12 cellular contexts compared by ENCODE assay signal in genomic region chr1:212292250-212292924, GRCh38. TPM values are rescaled to one million over a fixed set of nuclear protein-coding genes. Genes with fewer than 3 reads are reported as not detected.
DNase-seq lines count a peak whose midpoint lies in the region; ATAC-seq and TF ChIP-seq lines count a peak whose summit lies in the region.
"Had no signal": no experiment of that assay in that cellular context is flagged by ENCODE, and none has a peak within 500 bp of the region (broad histone marks: within the 10 kb centered on the region; RNA-seq: fewer than 3 reads in every experiment).

No MANE protein-coding gene starts in this region.

- no peak overlapping the region for H3K4me3 ChIP-seq in CD8-positive, alpha-beta T cell (ENCODE audit: low read depth, low read length)
- no peak overlapping the region for H3K4me3 ChIP-seq in mucosa of descending colon

- no peaks in the 10 kb centered on the region for H3K9me3 ChIP-seq in CD8-positive, alpha-beta T cell (ENCODE audit: low read length)
- H3K9me3 ChIP-seq in mucosa of descending colon = no peaks in the 10 kb centered on the region

- peaks cover 15 to 22% of the 10 kb centered on the region in 2 donors for H3K36me3 Mint-ChIP-seq in CD14-positive monocyte
- peaks cover 11% of the 10 kb centered on the region for H3K36me3 Mint-ChIP-seq in CD8-positive, alpha-beta T cell
- H3K36me3 Mint-ChIP-seq in WTC11 = no peaks in the 10 kb centered on the region

- no peaks in the 10 kb centered on the region for H3K27me3 Mint-ChIP-seq in CD14-positive monocyte (ENCODE audit: low read depth in 3 of 3)
- no peaks in the 10 kb centered on the region for H3K27me3 Mint-ChIP-seq in CD8-positive, alpha-beta T cell (ENCODE audit: low read depth)
- H3K27me3 Mint-ChIP-seq in WTC11 (ENCODE audit: low read depth) = no peaks in the 10 kb centered on the region
- H3K27me3 Mint-ChIP-seq: activated naive CD8-positive, alpha-beta T cell treated with anti-CD3 and anti-CD28 coated beads, Interleukin-2, amount 10 ng/mL, durations not matched to agents 7 days and 5 days had no signal

- peaks cover 63% of the 10 kb centered on the region for H3K4me1 ChIP-seq in CD8-positive, alpha-beta T cell (ENCODE audit: insufficient read depth, low read length)
- H3K4me1 ChIP-seq in mucosa of descending colon (ENCODE audit: low read depth) = peaks cover 49% of the 10 kb centered on the region

- H3K9me3 Mint-ChIP-seq in CD14-positive monocyte (no peaks in the 10 kb centered on the region), WTC11 (no peaks in the 10 kb centered on the region)
- no peaks in the 10 kb centered on the region for H3K9me3 Mint-ChIP-seq in CD8-positive, alpha-beta T cell
- H3K9me3 Mint-ChIP-seq: activated naive CD8-positive, alpha-beta T cell treated with anti-CD3 and anti-CD28 coated beads, Interleukin-2, amount 10 ng/mL, durations not matched to agents 7 days and 5 days; nephron had no signal

- H3K4me3 Mint-ChIP-seq in CD14-positive monocyte (peak overlapping the region in 1 of 2 donors; percentile 54), WTC11 (no peak overlapping the region)
- H3K4me3 Mint-ChIP-seq in CD8-positive, alpha-beta T cell = peak overlapping the region; percentile 30

- POLR2A ChIA-PET in CD8-positive, alpha-beta T cell (lab: Charles Lee) = no interaction called here
- POLR2A ChIA-PET in WTC11 (lab: Charles Lee) = no interaction called here

- DNase-seq in CD14-positive monocyte (ENCODE audit: low spot score) (no peak), WTC11 (ENCODE audit: low spot score) (no peak), mucosa of descending colon (no peak), NCI-H1417 treated with DMSO at 0.1 percent for 48 hours (lab: John Stamatoyannopoulos, UW) (no peak)
- no peak for DNase-seq in CD8-positive, alpha-beta T cell
- no peak for DNase-seq in central memory CD4-positive, alpha-beta T cell
- DNase-seq: activated CD4-positive, alpha-beta T cell treated with anti-CD3 and anti-CD28 coated beads, Interleukin-2, amount 50 U/mL, for 48 hours; activated naive CD8-positive, alpha-beta T cell treated with anti-CD3 and anti-CD28 coated beads, Interleukin-2, amount 10 ng/mL, durations not matched to agents 7 days and 5 days; H7; Right ventricle myocardium superior had no signal

- intact Hi-C loops in CD14-positive monocyte (cut with micrococcal nuclease) = loop anchor here in 1 of 2 donors (5.0 kb wide), 1 partner anchor 230 kb away; no protein-coding TSS in a partner anchor
- intact Hi-C loops in CD8-positive, alpha-beta T cell (cut with DNase I, micrococcal nuclease) = loop anchor here (2.0 to 5.0 kb wide), 3 partner anchors 35 to 610 kb away; no protein-coding TSS in a partner anchor
- intact Hi-C loops in mucosa of descending colon (cut with DNase I, micrococcal nuclease) = no loop called here

- CTCF ChIA-PET in CD8-positive, alpha-beta T cell (lab: Charles Lee) = interaction anchor here (0.7 to 5.7 kb wide), 12 partner anchors 26 to 611 kb away, joined by 3 to 67 read pairs (median 4); partner anchors contain the start of gene DTL
- CTCF ChIA-PET in WTC11 (lab: Charles Lee) = interaction anchor here (1.5 kb wide), 1 partner anchor 166 kb away, joined by 4 read pairs; no protein-coding TSS in a partner anchor

- H3K27ac ChIP-seq in CD8-positive, alpha-beta T cell (ENCODE audit: low read depth, low read length) = no peak overlapping the region

- H3K4me1 Mint-ChIP-seq in CD14-positive monocyte (peaks cover 73% of the 10 kb centered on the region), WTC11 (peaks cover 70% of the 10 kb centered on the region)
- H3K4me1 Mint-ChIP-seq in CD8-positive, alpha-beta T cell (ENCODE audit: low read depth) = peaks cover 86% of the 10 kb centered on the region

- no peak for ATAC-seq in CD8-positive, alpha-beta T cell
- ATAC-seq in WTC11 (no peak), mucosa of descending colon (peak; percentile 52)
- ATAC-seq in activated CD4-positive, CD25-positive, alpha-beta regulatory T cell treated with anti-CD3 and anti-CD28 coated beads, Interleukin-2, amount 50 U/mL, for 24 hours = no peak

- TF ChIP-seq CTCF in CD14-positive monocyte (IDR thresholded peaks at IDR 0.05) (no peak), WTC11 (IDR thresholded peaks at IDR 0.05) (no peak), mucosa of descending colon (IDR thresholded peaks at IDR 0.05) (no peak)
- TF ChIP-seq CTCF in CD8-positive, alpha-beta T cell (IDR thresholded peaks at IDR 0.05) = no peak

- H3K27ac Mint-ChIP-seq in CD14-positive monocyte (peak overlapping the region in 6 of 7 donors; percentile 2 to 82 (median 40)), WTC11 (peak overlapping the region; percentile 83)
- peak overlapping the region; percentile 33 for H3K27ac Mint-ChIP-seq in CD8-positive, alpha-beta T cell
- H3K27ac Mint-ChIP-seq: nephron had no signal

- no peaks in the 10 kb centered on the region for H3K27me3 ChIP-seq in CD8-positive, alpha-beta T cell (ENCODE audit: insufficient read depth, low read length)

- H3K36me3 ChIP-seq in CD8-positive, alpha-beta T cell (ENCODE audit: insufficient read depth, low read length) = no peaks in the 10 kb centered on the region
- H3K36me3 ChIP-seq in mucosa of descending colon (ENCODE audit: low read depth) = no peaks in the 10 kb centered on the region

TF ChIP-seq in WTC11, 78 proteins besides CTCF, POLR2A, EP300 and RAD21:
- TF ChIP-seq NFYB (CRISPR knock-in tag; conservative IDR thresholded peaks at IDR 0.05; ENCODE audit: low read depth) = no peak
- TF ChIP-seq ATF3 (CRISPR knock-in tag; conservative IDR thresholded peaks at IDR 0.05) = no peak

RNA-seq across cellular contexts. Expression of gene PPP2R5A, which starts 7.2 kb away (rescaled TPM):
- polyA plus RNA-seq in CD14-positive monocyte = 10 to 100 TPM; 28.1 to 31.1 TPM
- total RNA-seq in CD8-positive, alpha-beta T cell = 10 to 100 TPM; 57.8 to 60.5 TPM
- total RNA-seq in WTC11 (2021) (32.0 to 35.9 TPM (median 32.1 TPM) in 3 replicates), mucosa of descending colon (10 to 100 TPM; 56.5 to 63.9 (median 63.3) TPM)

Comparison
In these comparisons a context has a peak if more than half of its experiments do, and no peak if none do; other contexts are left out.
1. H3K27ac Mint-ChIP-seq: peak in every context shown above with its lines; median percentile 83 in WTC11; 40 in CD14-positive monocyte; 33 in CD8-positive, alpha-beta T cell.
2. intact Hi-C loops: an anchor here in CD8-positive, alpha-beta T cell (2.0 to 5.0 kb wide); none called in mucosa of descending colon.